16 cellular contexts compared by ENCODE assay signal in genomic region chr1:175480343-175480827, GRCh38.
"Had no signal": no experiment of that assay in that cellular context is flagged by ENCODE, and none has a peak within 500 bp of the region (broad histone marks: within the 10 kb centered on the region; RNA-seq: fewer than 3 reads in every experiment).

No MANE protein-coding gene starts in this region.

- H3K4me3 ChIP-seq: colonic mucosa, esophagus squamous epithelium, gastroesophageal sphincter, neural progenitor cell, ovary had no signal

- H3K27ac Mint-ChIP-seq: natural killer cell treated with Interleukin-12 subunit alpha and Interleukin-12 subunit beta and Interleukin-15 and Interleukin-18, amount 100 ng/mL, for 72 hours; neural progenitor cell; type B pancreatic cell had no signal

- H2AFZ ChIP-seq: neural progenitor cell had no signal

- H3K4me3 Mint-ChIP-seq: natural killer cell treated with Interleukin-12 subunit alpha and Interleukin-12 subunit beta and Interleukin-15 and Interleukin-18, amount 100 ng/mL, for 72 hours; neural progenitor cell; type B pancreatic cell had no signal

- H3K4me1 ChIP-seq: colonic mucosa, esophagus squamous epithelium, gastroesophageal sphincter, neural progenitor cell had no signal

- DNase-seq: colonic mucosa; esophagus squamous epithelium; glutamatergic neuron; kidney; left colon; nucleus accumbens; ovary; right cardiac atrium; stimulated activated CD4-positive, alpha-beta T cell treated with anti-CD3 and anti-CD28 coated beads, Interleukin-12 subunit alpha, Interleukin-12 subunit beta, amount 100 ng/mL, for 4 hours; stimulated activated naive CD4-positive, alpha-beta T cell treated with Interleukin-2 at 50 U/mL for 16 hours had no signal

- H3K9me3 ChIP-seq: colonic mucosa, esophagus squamous epithelium, gastroesophageal sphincter, ovary had no signal

- ATAC-seq: gastroesophageal sphincter had no signal

- H3K4me2 ChIP-seq: neural progenitor cell had no signal

- FAIRE-seq: kidney, small intestine, urothelium cell line had no signal

- H3K9me3 Mint-ChIP-seq: natural killer cell treated with Interleukin-12 subunit alpha and Interleukin-12 subunit beta and Interleukin-15 and Interleukin-18, amount 100 ng/mL, for 72 hours; neural progenitor cell; type B pancreatic cell had no signal

- H3K9ac ChIP-seq: neural progenitor cell had no signal

- H3K27ac ChIP-seq: colonic mucosa, esophagus squamous epithelium, gastroesophageal sphincter, neural progenitor cell, ovary had no signal

- H3K27me3 ChIP-seq: colonic mucosa, neural progenitor cell, ovary had no signal

- H3K36me3 ChIP-seq: colonic mucosa, esophagus squamous epithelium, gastroesophageal sphincter, neural progenitor cell, ovary had no signal

- H3K36me3 Mint-ChIP-seq: natural killer cell treated with Interleukin-12 subunit alpha and Interleukin-12 subunit beta and Interleukin-15 and Interleukin-18, amount 100 ng/mL, for 72 hours; neural progenitor cell; type B pancreatic cell had no signal
